Comparison of ENCODE assay signal across 8 cellular contexts in genomic region chr7:6381846-6382245, GRCh38. TPM values are rescaled to one million over a fixed set of nuclear protein-coding genes. Genes with fewer than 3 reads are reported as not detected.
DNase-seq lines count a peak whose midpoint lies in the region; ATAC-seq and TF ChIP-seq lines count a peak whose summit lies in the region.
"Not testable (repeated sequence)": the region's sequence is repeated elsewhere in the genome, so short reads cannot be mapped to it uniquely, and the experiment has no call there.

No MANE protein-coding gene starts in this region.

- not testable (repeated sequence) for H3K27me3 Mint-ChIP-seq in CD4-positive, alpha-beta T cell; WTC11 (ENCODE audit: low read depth); activated naive CD4-positive, alpha-beta T cell treated with anti-CD3 and anti-CD28 coated beads, Interleukin-2, amount 50 U/mL, for 24 hours; effector memory CD8-positive, alpha-beta T cell; mesothelial cell of epicardium (ENCODE audit: low read depth)

- H3K4me1 ChIP-seq in spleen, result peaks cover 71 to 100% (median 97%) of the 10 kb centered on the region in 6 donors
- peaks cover 97% of the 10 kb centered on the region for H3K4me1 ChIP-seq in upper lobe of right lung

- CTCF ChIA-PET in CD4-positive, alpha-beta T cell (lab: Charles Lee), result interaction anchor here (0.9 kb wide), 1 partner anchor 10 kb away, joined by 3 read pairs; no protein-coding TSS in a partner anchor
- CTCF ChIA-PET in WTC11 (lab: Charles Lee), result not testable (repeated sequence)

- not testable (repeated sequence) for H3K9me3 ChIP-seq in CD4-positive, alpha-beta T cell (ENCODE audit: control insufficient read depth, low read length); spleen; upper lobe of right lung

- 83 to 90% (median 87%) methylated on average over 11 of the region's 11 CpGs for WGBS in spleen, 5 donors

- POLR2A ChIA-PET in CD4-positive, alpha-beta T cell (lab: Charles Lee), result not testable (repeated sequence)
- POLR2A ChIA-PET in WTC11 (lab: Charles Lee), result interaction anchor here (0.7 kb wide), 1 partner anchor 119 kb away, joined by 4 read pairs; no protein-coding TSS in a partner anchor

- H3K36me3 Mint-ChIP-seq in CD4-positive, alpha-beta T cell (ENCODE audit: low read depth), result peaks cover 26% of the 10 kb centered on the region
- peaks cover 19% of the 10 kb centered on the region for H3K36me3 Mint-ChIP-seq in WTC11
- peaks cover 10% of the 10 kb centered on the region for H3K36me3 Mint-ChIP-seq in activated naive CD4-positive, alpha-beta T cell treated with anti-CD3 and anti-CD28 coated beads, Interleukin-2, amount 50 U/mL, for 24 hours
- peaks cover 34% of the 10 kb centered on the region for H3K36me3 Mint-ChIP-seq in effector memory CD8-positive, alpha-beta T cell (ENCODE audit: insufficient read depth)
- H3K36me3 Mint-ChIP-seq in mesothelial cell of epicardium, result not testable (repeated sequence)

- peak overlapping the region; percentile 70 for H3K27ac Mint-ChIP-seq in CD4-positive, alpha-beta T cell
- H3K27ac Mint-ChIP-seq in WTC11, result peak overlapping the region; percentile 65
- H3K27ac Mint-ChIP-seq in activated naive CD4-positive, alpha-beta T cell treated with anti-CD3 and anti-CD28 coated beads, Interleukin-2, amount 50 U/mL, for 24 hours, result peak overlapping the region; percentile 55
- peak overlapping the region in 1 of 2 donors; percentile 90 for H3K27ac Mint-ChIP-seq in effector memory CD8-positive, alpha-beta T cell
- peak overlapping the region; percentile 73 for H3K27ac Mint-ChIP-seq in mesothelial cell of epicardium

- peaks cover 84% of the 10 kb centered on the region for H3K4me1 Mint-ChIP-seq in CD4-positive, alpha-beta T cell (ENCODE audit: low read depth)
- H3K4me1 Mint-ChIP-seq in WTC11 (peaks cover 71% of the 10 kb centered on the region), mesothelial cell of epicardium (peaks cover 50% of the 10 kb centered on the region)
- H3K4me1 Mint-ChIP-seq in activated naive CD4-positive, alpha-beta T cell treated with anti-CD3 and anti-CD28 coated beads, Interleukin-2, amount 50 U/mL, for 24 hours, result peaks cover 76% of the 10 kb centered on the region
- peaks cover 60 to 77% of the 10 kb centered on the region in 2 donors for H3K4me1 Mint-ChIP-seq in effector memory CD8-positive, alpha-beta T cell (ENCODE audit: low read depth in 2 of 2)

- TF ChIP-seq CTCF in CD4-positive, alpha-beta T cell (IDR thresholded peaks at IDR 0.05); HL-60 (IDR thresholded peaks at IDR 0.05; ENCODE audit: insufficient read depth, low read length); WTC11 (IDR thresholded peaks at IDR 0.05); mesothelial cell of epicardium (IDR thresholded peaks at IDR 0.05; ENCODE audit: unreplicated experiment); spleen (IDR thresholded peaks at IDR 0.05 in 8 of 11, conservative IDR thresholded peaks at IDR 0.05 in 3 of 11); upper lobe of right lung (IDR thresholded peaks at IDR 0.05): not testable (repeated sequence)

- not testable (repeated sequence) for ATAC-seq in CD4-positive, alpha-beta T cell (ENCODE audit: poor library complexity); WTC11; effector memory CD8-positive, alpha-beta T cell (replicated peaks); upper lobe of right lung

- H3K4me3 Mint-ChIP-seq in CD4-positive, alpha-beta T cell, result peak overlapping the region; percentile 56
- not testable (repeated sequence) for H3K4me3 Mint-ChIP-seq in WTC11, mesothelial cell of epicardium
- H3K4me3 Mint-ChIP-seq in activated naive CD4-positive, alpha-beta T cell treated with anti-CD3 and anti-CD28 coated beads, Interleukin-2, amount 50 U/mL, for 24 hours, result peak overlapping the region; percentile 26
- peak overlapping the region; percentile 20 to 56 for H3K4me3 Mint-ChIP-seq in effector memory CD8-positive, alpha-beta T cell

- TF ChIP-seq POLR2A in spleen (IDR thresholded peaks at IDR 0.05), result not testable (repeated sequence)

- H3K4me3 ChIP-seq in HL-60 (replicated peaks; ENCODE audit: insufficient read depth, low read length); spleen; upper lobe of right lung: not testable (repeated sequence)

- not testable (repeated sequence) for H3K9me3 Mint-ChIP-seq in CD4-positive, alpha-beta T cell; WTC11; activated naive CD4-positive, alpha-beta T cell treated with anti-CD3 and anti-CD28 coated beads, Interleukin-2, amount 50 U/mL, for 24 hours; effector memory CD8-positive, alpha-beta T cell; mesothelial cell of epicardium

- H3K36me3 ChIP-seq in spleen, result peaks cover 0 to 33% (median 0%) of the 10 kb centered on the region in 6 donors
- not testable (repeated sequence) for H3K36me3 ChIP-seq in upper lobe of right lung

- not testable (repeated sequence) for DNase-seq in CD4-positive, alpha-beta T cell; HL-60 (ENCODE audit: low read depth in 1 of 2, low spot score in 1 of 2); WTC11 (ENCODE audit: low spot score); effector memory CD8-positive, alpha-beta T cell; mesothelial cell of epicardium (ENCODE audit: low spot score in 2 of 2, unreplicated experiment in 2 of 2); upper lobe of right lung
- peak; percentile 10 for DNase-seq in spleen

- H3K27me3 ChIP-seq in CD4-positive, alpha-beta T cell (ENCODE audit: control insufficient read depth, insufficient read depth, low read length); HL-60 (ENCODE audit: insufficient read depth, poor library complexity, severe bottlenecking); spleen (replicated peaks in 1 of 7); upper lobe of right lung: not testable (repeated sequence)

- not testable (repeated sequence) for H3K27ac ChIP-seq in CD4-positive, alpha-beta T cell (ENCODE audit: low read depth, low read length)
- H3K27ac ChIP-seq in HL-60 (replicated peaks), result peak overlapping the region; percentile 26
- H3K27ac ChIP-seq in spleen, result peak overlapping the region in 5 of 8 donors; percentile 35 to 83 (median 77)
- peak overlapping the region; percentile 39 for H3K27ac ChIP-seq in upper lobe of right lung

- intact Hi-C loops in CD4-positive, alpha-beta T cell (cut with DNase I, micrococcal nuclease); spleen (cut with DNase I; ENCODE audit: low total_unique reads); upper lobe of right lung (cut with DNase I): not testable (repeated sequence)

RNA-seq across cellular contexts. Expression of gene RAC1, which starts 7.5 kb away (rescaled TPM):
- total RNA-seq in CD4-positive, alpha-beta T cell, result 10 to 100 TPM; 57.6 to 66.4 TPM
- total RNA-seq in WTC11 (2021) (260 to 281 TPM (median 260 TPM) in 3 replicates), mesothelial cell of epicardium (213 to 221 TPM (median 214 TPM) in 3 replicates), spleen (100 to 1,000 TPM; 135 to 200 (median 174) TPM), upper lobe of right lung (255 TPM)
- 100 to 1,000 TPM; 137 to 185 (median 162) TPM for polyA plus RNA-seq in spleen

RNA-seq across cellular contexts. Expression of gene FAM220A, which starts 33.1 kb away (rescaled TPM):
- 10 to 100 TPM in 1 of 2 experiments, 1 to 10 TPM in 1; 8.6 to 11.0 TPM for total RNA-seq in CD4-positive, alpha-beta T cell
- total RNA-seq in WTC11 (2021) (20.0 to 22.5 TPM (median 21.6 TPM) in 3 replicates), mesothelial cell of epicardium (21.6 to 30.4 TPM (median 21.7 TPM) in 3 replicates), spleen (10 to 100 TPM; 10.5 to 14.6 (median 12.2) TPM), upper lobe of right lung (10.7 TPM)
- 10 to 100 TPM in 2 of 3 donors, 1 to 10 TPM in 1; 6.3 to 10.3 (median 10.2) TPM for polyA plus RNA-seq in spleen
